In the genomic region with DNA sequence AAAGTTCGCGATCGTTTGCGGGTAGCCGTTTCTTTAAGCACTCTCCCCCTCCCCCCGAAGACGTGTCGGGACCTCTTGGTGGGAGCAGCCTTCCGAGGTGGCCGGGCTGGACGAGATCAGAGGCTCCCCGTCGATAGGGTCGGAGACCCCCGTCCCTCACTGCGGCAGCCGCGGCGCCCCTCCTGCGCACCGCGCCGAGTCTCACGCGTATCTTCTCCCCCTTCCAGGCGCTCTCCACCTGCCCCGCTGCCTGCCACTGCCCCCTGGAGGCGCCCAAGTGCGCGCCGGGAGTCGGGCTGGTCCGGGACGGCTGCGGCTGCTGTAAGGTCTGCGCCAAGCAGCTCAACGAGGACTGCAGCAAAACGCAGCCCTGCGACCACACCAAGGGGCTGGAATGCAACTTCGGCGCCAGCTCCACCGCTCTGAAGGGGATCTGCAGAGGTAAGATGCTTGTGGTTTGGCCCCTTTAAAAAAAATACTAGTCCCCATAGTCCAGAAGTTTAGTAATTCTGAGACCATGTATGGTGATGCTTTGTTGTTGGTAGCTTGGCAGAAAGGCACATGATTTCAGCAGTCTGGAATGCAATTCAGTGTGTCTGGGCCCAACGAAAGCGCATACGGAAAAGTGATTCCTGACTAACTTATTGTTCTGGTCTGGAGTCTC, we compare ENCODE assay signal across 1 cellular context.
TF ChIP-seq lines count a peak whose summit lies in the region.

No MANE protein-coding gene starts in this region.

TF ChIP-seq in WTC11, 78 proteins besides CTCF, POLR2A, EP300 and RAD21 (continued from another document and continues in another):
- TF ChIP-seq, protein P1, sequence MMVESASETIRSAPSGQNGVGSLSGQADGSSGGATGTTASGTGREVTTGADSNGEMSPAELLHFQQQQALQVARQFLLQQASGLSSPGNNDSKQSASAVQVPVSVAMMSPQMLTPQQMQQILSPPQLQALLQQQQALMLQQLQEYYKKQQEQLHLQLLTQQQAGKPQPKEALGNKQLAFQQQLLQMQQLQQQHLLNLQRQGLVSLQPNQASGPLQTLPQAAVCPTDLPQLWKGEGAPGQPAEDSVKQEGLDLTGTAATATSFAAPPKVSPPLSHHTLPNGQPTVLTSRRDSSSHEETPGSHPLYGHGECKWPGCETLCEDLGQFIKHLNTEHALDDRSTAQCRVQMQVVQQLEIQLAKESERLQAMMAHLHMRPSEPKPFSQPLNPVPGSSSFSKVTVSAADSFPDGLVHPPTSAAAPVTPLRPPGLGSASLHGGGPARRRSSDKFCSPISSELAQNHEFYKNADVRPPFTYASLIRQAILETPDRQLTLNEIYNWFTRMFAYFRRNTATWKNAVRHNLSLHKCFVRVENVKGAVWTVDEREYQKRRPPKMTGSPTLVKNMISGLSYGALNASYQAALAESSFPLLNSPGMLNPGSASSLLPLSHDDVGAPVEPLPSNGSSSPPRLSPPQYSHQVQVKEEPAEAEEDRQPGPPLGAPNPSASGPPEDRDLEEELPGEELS (CRISPR knock-in tag; IDR thresholded peaks at IDR 0.05), result no peak; the same call in 1 of the 2 replicates
- TF ChIP-seq ZNF138 (CRISPR knock-in tag; conservative IDR thresholded peaks at IDR 0.05), result peak; percentile 47; the same call in 1 of the 2 replicates
- TF ChIP-seq, protein P2, sequence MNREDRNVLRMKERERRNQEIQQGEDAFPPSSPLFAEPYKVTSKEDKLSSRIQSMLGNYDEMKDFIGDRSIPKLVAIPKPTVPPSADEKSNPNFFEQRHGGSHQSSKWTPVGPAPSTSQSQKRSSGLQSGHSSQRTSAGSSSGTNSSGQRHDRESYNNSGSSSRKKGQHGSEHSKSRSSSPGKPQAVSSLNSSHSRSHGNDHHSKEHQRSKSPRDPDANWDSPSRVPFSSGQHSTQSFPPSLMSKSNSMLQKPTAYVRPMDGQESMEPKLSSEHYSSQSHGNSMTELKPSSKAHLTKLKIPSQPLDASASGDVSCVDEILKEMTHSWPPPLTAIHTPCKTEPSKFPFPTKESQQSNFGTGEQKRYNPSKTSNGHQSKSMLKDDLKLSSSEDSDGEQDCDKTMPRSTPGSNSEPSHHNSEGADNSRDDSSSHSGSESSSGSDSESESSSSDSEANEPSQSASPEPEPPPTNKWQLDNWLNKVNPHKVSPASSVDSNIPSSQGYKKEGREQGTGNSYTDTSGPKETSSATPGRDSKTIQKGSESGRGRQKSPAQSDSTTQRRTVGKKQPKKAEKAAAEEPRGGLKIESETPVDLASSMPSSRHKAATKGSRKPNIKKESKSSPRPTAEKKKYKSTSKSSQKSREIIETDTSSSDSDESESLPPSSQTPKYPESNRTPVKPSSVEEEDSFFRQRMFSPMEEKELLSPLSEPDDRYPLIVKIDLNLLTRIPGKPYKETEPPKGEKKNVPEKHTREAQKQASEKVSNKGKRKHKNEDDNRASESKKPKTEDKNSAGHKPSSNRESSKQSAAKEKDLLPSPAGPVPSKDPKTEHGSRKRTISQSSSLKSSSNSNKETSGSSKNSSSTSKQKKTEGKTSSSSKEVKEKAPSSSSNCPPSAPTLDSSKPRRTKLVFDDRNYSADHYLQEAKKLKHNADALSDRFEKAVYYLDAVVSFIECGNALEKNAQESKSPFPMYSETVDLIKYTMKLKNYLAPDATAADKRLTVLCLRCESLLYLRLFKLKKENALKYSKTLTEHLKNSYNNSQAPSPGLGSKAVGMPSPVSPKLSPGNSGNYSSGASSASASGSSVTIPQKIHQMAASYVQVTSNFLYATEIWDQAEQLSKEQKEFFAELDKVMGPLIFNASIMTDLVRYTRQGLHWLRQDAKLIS (CRISPR knock-in tag; IDR thresholded peaks at IDR 0.05; ENCODE audit: borderline replicate concordance), result 0 out of 2 replicates have a peak, but pooled peaks have one; percentile 47
- peak; percentile 74; the same call in 1 of the 2 replicates for TF ChIP-seq TP53 (CRISPR knock-in tag; IDR thresholded peaks at IDR 0.05)
- TF ChIP-seq, protein P3, sequence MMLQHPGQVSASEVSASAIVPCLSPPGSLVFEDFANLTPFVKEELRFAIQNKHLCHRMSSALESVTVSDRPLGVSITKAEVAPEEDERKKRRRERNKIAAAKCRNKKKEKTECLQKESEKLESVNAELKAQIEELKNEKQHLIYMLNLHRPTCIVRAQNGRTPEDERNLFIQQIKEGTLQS (CRISPR knock-in tag; conservative IDR thresholded peaks at IDR 0.05), result no peak
- TF ChIP-seq, protein P4, sequence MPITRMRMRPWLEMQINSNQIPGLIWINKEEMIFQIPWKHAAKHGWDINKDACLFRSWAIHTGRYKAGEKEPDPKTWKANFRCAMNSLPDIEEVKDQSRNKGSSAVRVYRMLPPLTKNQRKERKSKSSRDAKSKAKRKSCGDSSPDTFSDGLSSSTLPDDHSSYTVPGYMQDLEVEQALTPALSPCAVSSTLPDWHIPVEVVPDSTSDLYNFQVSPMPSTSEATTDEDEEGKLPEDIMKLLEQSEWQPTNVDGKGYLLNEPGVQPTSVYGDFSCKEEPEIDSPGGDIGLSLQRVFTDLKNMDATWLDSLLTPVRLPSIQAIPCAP (CRISPR knock-in tag; IDR thresholded peaks at IDR 0.05), result no peak; the same call in 1 of the 2 replicates
- no peak; the same call in 1 of the 2 replicates for TF ChIP-seq ETV6 (CRISPR knock-in tag; IDR thresholded peaks at IDR 0.05)
- no peak for TF ChIP-seq GABPB1 (CRISPR knock-in tag; IDR thresholded peaks at IDR 0.05)
- TF ChIP-seq, protein P5, sequence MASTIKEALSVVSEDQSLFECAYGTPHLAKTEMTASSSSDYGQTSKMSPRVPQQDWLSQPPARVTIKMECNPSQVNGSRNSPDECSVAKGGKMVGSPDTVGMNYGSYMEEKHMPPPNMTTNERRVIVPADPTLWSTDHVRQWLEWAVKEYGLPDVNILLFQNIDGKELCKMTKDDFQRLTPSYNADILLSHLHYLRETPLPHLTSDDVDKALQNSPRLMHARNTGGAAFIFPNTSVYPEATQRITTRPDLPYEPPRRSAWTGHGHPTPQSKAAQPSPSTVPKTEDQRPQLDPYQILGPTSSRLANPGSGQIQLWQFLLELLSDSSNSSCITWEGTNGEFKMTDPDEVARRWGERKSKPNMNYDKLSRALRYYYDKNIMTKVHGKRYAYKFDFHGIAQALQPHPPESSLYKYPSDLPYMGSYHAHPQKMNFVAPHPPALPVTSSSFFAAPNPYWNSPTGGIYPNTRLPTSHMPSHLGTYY (CRISPR knock-in tag; IDR thresholded peaks at IDR 0.05), result peak; percentile 22; the same call in 1 of the 2 replicates
- TF ChIP-seq ZNF317 (CRISPR knock-in tag; IDR thresholded peaks at IDR 0.05; ENCODE audit: borderline replicate concordance, low read depth), result no peak
- TF ChIP-seq RELA (CRISPR knock-in tag; IDR thresholded peaks at IDR 0.05; ENCODE audit: borderline replicate concordance), result 0 out of 2 replicates have a peak, but pooled peaks have one; percentile 20
- TF ChIP-seq OVOL2 (CRISPR knock-in tag; IDR thresholded peaks at IDR 0.05; ENCODE audit: borderline replicate concordance), result no peak
- TF ChIP-seq, protein P6, sequence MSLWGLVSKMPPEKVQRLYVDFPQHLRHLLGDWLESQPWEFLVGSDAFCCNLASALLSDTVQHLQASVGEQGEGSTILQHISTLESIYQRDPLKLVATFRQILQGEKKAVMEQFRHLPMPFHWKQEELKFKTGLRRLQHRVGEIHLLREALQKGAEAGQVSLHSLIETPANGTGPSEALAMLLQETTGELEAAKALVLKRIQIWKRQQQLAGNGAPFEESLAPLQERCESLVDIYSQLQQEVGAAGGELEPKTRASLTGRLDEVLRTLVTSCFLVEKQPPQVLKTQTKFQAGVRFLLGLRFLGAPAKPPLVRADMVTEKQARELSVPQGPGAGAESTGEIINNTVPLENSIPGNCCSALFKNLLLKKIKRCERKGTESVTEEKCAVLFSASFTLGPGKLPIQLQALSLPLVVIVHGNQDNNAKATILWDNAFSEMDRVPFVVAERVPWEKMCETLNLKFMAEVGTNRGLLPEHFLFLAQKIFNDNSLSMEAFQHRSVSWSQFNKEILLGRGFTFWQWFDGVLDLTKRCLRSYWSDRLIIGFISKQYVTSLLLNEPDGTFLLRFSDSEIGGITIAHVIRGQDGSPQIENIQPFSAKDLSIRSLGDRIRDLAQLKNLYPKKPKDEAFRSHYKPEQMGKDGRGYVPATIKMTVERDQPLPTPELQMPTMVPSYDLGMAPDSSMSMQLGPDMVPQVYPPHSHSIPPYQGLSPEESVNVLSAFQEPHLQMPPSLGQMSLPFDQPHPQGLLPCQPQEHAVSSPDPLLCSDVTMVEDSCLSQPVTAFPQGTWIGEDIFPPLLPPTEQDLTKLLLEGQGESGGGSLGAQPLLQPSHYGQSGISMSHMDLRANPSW (CRISPR knock-in tag; conservative IDR thresholded peaks at IDR 0.05; ENCODE audit: low read depth), result no peak
- TF ChIP-seq, protein P7, sequence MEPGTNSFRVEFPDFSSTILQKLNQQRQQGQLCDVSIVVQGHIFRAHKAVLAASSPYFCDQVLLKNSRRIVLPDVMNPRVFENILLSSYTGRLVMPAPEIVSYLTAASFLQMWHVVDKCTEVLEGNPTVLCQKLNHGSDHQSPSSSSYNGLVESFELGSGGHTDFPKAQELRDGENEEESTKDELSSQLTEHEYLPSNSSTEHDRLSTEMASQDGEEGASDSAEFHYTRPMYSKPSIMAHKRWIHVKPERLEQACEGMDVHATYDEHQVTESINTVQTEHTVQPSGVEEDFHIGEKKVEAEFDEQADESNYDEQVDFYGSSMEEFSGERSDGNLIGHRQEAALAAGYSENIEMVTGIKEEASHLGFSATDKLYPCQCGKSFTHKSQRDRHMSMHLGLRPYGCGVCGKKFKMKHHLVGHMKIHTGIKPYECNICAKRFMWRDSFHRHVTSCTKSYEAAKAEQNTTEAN (CRISPR knock-in tag; IDR thresholded peaks at IDR 0.05), result peak; percentile 69; the same call in 1 of the 2 replicates
- TF ChIP-seq, protein P8, sequence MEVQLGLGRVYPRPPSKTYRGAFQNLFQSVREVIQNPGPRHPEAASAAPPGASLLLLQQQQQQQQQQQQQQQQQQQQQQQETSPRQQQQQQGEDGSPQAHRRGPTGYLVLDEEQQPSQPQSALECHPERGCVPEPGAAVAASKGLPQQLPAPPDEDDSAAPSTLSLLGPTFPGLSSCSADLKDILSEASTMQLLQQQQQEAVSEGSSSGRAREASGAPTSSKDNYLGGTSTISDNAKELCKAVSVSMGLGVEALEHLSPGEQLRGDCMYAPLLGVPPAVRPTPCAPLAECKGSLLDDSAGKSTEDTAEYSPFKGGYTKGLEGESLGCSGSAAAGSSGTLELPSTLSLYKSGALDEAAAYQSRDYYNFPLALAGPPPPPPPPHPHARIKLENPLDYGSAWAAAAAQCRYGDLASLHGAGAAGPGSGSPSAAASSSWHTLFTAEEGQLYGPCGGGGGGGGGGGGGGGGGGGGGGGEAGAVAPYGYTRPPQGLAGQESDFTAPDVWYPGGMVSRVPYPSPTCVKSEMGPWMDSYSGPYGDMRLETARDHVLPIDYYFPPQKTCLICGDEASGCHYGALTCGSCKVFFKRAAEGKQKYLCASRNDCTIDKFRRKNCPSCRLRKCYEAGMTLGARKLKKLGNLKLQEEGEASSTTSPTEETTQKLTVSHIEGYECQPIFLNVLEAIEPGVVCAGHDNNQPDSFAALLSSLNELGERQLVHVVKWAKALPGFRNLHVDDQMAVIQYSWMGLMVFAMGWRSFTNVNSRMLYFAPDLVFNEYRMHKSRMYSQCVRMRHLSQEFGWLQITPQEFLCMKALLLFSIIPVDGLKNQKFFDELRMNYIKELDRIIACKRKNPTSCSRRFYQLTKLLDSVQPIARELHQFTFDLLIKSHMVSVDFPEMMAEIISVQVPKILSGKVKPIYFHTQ (CRISPR knock-in tag; IDR thresholded peaks at IDR 0.05), result peak; percentile 92
- TF ChIP-seq ZNF263 (CRISPR knock-in tag; IDR thresholded peaks at IDR 0.05; ENCODE audit: low read depth), result no peak
- TF ChIP-seq ZNF219 (CRISPR knock-in tag; IDR thresholded peaks at IDR 0.05; ENCODE audit: borderline replicate concordance), result no peak
- TF ChIP-seq NFYB (CRISPR knock-in tag; conservative IDR thresholded peaks at IDR 0.05; ENCODE audit: low read depth), result no peak
- peak; percentile 38; the same call in 1 of the 2 replicates for TF ChIP-seq TEAD1 (CRISPR knock-in tag; IDR thresholded peaks at IDR 0.05)
- no peak; the same call in 1 of the 2 replicates for TF ChIP-seq KAT7 (CRISPR knock-in tag; IDR thresholded peaks at IDR 0.05; ENCODE audit: borderline replicate concordance)
- TF ChIP-seq, protein P9, sequence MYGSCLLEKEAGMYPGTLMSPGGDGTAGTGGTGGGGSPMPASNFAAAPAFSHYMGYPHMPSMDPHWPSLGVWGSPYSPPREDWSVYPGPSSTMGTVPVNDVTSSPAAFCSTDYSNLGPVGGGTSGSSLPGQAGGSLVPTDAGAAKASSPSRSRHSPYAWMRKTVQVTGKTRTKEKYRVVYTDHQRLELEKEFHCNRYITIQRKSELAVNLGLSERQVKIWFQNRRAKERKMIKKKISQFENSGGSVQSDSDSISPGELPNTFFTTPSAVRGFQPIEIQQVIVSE (CRISPR knock-in tag; IDR thresholded peaks at IDR 0.05; ENCODE audit: borderline replicate concordance), result no peak; the same call in 1 of the 2 replicates
- TF ChIP-seq, protein P10, sequence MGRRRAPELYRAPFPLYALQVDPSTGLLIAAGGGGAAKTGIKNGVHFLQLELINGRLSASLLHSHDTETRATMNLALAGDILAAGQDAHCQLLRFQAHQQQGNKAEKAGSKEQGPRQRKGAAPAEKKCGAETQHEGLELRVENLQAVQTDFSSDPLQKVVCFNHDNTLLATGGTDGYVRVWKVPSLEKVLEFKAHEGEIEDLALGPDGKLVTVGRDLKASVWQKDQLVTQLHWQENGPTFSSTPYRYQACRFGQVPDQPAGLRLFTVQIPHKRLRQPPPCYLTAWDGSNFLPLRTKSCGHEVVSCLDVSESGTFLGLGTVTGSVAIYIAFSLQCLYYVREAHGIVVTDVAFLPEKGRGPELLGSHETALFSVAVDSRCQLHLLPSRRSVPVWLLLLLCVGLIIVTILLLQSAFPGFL (CRISPR knock-in tag; IDR thresholded peaks at IDR 0.05; ENCODE audit: borderline replicate concordance), result no peak
- no peak for TF ChIP-seq FOXJ3 (CRISPR knock-in tag; IDR thresholded peaks at IDR 0.05; ENCODE audit: borderline replicate concordance)
- TF ChIP-seq, protein P11, sequence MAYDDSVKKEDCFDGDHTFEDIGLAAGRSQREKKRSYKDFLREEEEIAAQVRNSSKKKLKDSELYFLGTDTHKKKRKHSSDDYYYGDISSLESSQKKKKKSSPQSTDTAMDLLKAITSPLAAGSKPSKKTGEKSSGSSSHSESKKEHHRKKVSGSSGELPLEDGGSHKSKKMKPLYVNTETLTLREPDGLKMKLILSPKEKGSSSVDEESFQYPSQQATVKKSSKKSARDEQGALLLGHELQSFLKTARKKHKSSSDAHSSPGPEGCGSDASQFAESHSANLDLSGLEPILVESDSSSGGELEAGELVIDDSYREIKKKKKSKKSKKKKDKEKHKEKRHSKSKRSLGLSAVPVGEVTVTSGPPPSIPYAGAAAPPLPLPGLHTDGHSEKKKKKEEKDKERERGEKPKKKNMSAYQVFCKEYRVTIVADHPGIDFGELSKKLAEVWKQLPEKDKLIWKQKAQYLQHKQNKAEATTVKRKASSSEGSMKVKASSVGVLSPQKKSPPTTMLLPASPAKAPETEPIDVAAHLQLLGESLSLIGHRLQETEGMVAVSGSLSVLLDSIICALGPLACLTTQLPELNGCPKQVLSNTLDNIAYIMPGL (CRISPR knock-in tag; IDR thresholded peaks at IDR 0.05), result peak; percentile 99
- TF ChIP-seq, protein P12, sequence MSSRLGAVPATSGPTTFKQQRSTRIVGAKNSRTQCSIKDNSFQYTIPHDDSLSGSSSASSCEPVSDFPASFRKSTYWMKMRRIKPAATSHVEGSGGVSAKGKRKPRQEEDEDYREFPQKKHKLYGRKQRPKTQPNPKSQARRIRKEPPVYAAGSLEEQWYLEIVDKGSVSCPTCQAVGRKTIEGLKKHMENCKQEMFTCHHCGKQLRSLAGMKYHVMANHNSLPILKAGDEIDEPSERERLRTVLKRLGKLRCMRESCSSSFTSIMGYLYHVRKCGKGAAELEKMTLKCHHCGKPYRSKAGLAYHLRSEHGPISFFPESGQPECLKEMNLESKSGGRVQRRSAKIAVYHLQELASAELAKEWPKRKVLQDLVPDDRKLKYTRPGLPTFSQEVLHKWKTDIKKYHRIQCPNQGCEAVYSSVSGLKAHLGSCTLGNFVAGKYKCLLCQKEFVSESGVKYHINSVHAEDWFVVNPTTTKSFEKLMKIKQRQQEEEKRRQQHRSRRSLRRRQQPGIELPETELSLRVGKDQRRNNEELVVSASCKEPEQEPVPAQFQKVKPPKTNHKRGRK (CRISPR knock-in tag; IDR thresholded peaks at IDR 0.05; ENCODE audit: borderline replicate concordance), result no peak
- TF ChIP-seq FOXP1 (CRISPR knock-in tag; IDR thresholded peaks at IDR 0.05; ENCODE audit: borderline replicate concordance), result peak; percentile 62
- TF ChIP-seq ATF1 (CRISPR knock-in tag; IDR thresholded peaks at IDR 0.05), result no peak
